ENCODE assay signal across 9 cellular contexts in genomic region chr3:37245003-37245402, GRCh38. TPM values are rescaled to one million over a fixed set of nuclear protein-coding genes. Genes with fewer than 3 reads are reported as not detected.
A peak's percentile ranks its signal among the peaks of the same experiment; 100 is the strongest.
DNase-seq lines count a peak whose midpoint lies in the region; ATAC-seq and TF ChIP-seq lines count a peak whose summit lies in the region.
"Had no signal": no experiment of that assay in that cellular context is flagged by ENCODE, and none has a peak within 500 bp of the region (broad histone marks: within the 10 kb centered on the region; RNA-seq: fewer than 3 reads in every experiment).

No MANE protein-coding gene starts in this region.

- no peak for ATAC-seq in naive B cell (ENCODE audit: low read depth in 2 of 2)
- no peak for ATAC-seq in GM18870 (IDR thresholded peaks at IDR 0.05; ENCODE audit: unreplicated experiment)
- no peak for ATAC-seq in sciatic nerve

- no peak overlapping the region for H3K9ac ChIP-seq in HUES6 (ENCODE audit: low read length)
- peak overlapping the region; percentile 96 for H3K9ac ChIP-seq in mammary epithelial cell (ENCODE audit: insufficient read depth, low read length)

- H3K4me1 Mint-ChIP-seq in naive B cell (peaks cover 26 to 73% (median 45%) of the 10 kb centered on the region in 3 donors), CD14-positive monocyte (peaks cover 40% of the 10 kb centered on the region)

- H2AFZ ChIP-seq in mammary epithelial cell (ENCODE audit: low read depth, low read length) = no peak overlapping the region

- no peaks in the 10 kb centered on the region for H3K27me3 Mint-ChIP-seq in naive B cell
- no peaks in the 10 kb centered on the region for H3K27me3 Mint-ChIP-seq in CD14-positive monocyte (ENCODE audit: low read depth in 3 of 3)

- CTCF ChIA-PET in mammary epithelial cell (lab: Charles Lee; ENCODE audit: low non-redundant PET) = no interaction called here

- peaks cover 81% of the 10 kb centered on the region for H3K79me2 ChIP-seq in mammary epithelial cell (ENCODE audit: insufficient read depth, low read length)

- dilution Hi-C loops in mammary epithelial cell (cut with HindIII; ENCODE audit: low sequenced_read_pairs) = no loop called here

- in situ Hi-C loops in mammary epithelial cell (cut with MboI; ENCODE audit: low sequenced_read_pairs in 2 of 2) = no loop called here

- intact Hi-C loops in mammary epithelial cell (cut with micrococcal nuclease) (no loop called here), sciatic nerve (cut with DNase I) (no loop called here), CD14-positive monocyte (cut with micrococcal nuclease) (no loop called here)

- H3K27ac ChIP-seq in HUES6 (ENCODE audit: low read depth, low read length) (no peak overlapping the region; the same call in 1 of the 2 replicates), mammary epithelial cell (ENCODE audit: insufficient read depth, low read depth, low read length) (peak overlapping the region; percentile 88)

- H3K4me1 ChIP-seq in HUES6 (ENCODE audit: control insufficient read depth, insufficient read depth, low read length) (peaks cover 21% of the 10 kb centered on the region), mammary epithelial cell (ENCODE audit: insufficient read depth, low read length) (peaks cover 41% of the 10 kb centered on the region)

- DNase-seq in AG10803 (ENCODE audit: low read depth) (no peak), mammary epithelial cell (no peak), naive B cell (no peak), SHP77 (lab: John Stamatoyannopoulos, UW) (no peak), sciatic nerve (ENCODE audit: low spot score) (no peak), CD14-positive monocyte (ENCODE audit: low spot score) (no peak)

- H3K4me3 ChIP-seq in AG10803 (ENCODE audit: low read length) (peak overlapping the region; percentile 85), HUES6 (ENCODE audit: low read depth, low read length) (peak overlapping the region; percentile 98), mammary epithelial cell (replicated peaks in 1 of 3; ENCODE audit: insufficient read depth in 1 of 3, low read depth in 2 of 3, low read length in 3 of 3) (peak overlapping the region; percentile 65 to 80 (median 70))

- H3K9me3 Mint-ChIP-seq in naive B cell = no peaks in the 10 kb centered on the region
- H3K9me3 Mint-ChIP-seq in CD14-positive monocyte = no peaks in the 10 kb centered on the region
- H3K9me3 Mint-ChIP-seq: activated T-helper 2 cell treated with anti-CD3 and anti-CD28 coated beads, Interferon-gamma antibody, Interleukin-2, Interleukin-4, amounts not matched to agents 10 μg/mL and 5 μg/mL and 100 μg/mL, durations not matched to agents 14 hours and 24 hours and 36 hours had no signal

- H3K27me3 ChIP-seq in HUES6 (ENCODE audit: control insufficient read depth, insufficient read depth, low read length) (no peaks in the 10 kb centered on the region), mammary epithelial cell (ENCODE audit: insufficient read depth, low read length) (no peaks in the 10 kb centered on the region)

- peak overlapping the region; percentile 94 for H3K4me2 ChIP-seq in mammary epithelial cell (ENCODE audit: insufficient read depth, low read depth, low read length)

- peak overlapping the region in 2 of 6 donors; percentile 18 to 96 for H3K27ac Mint-ChIP-seq in naive B cell
- H3K27ac Mint-ChIP-seq in CD14-positive monocyte = no peak overlapping the region

- no peaks in the 10 kb centered on the region for H4K20me1 ChIP-seq in mammary epithelial cell (ENCODE audit: insufficient read depth, low read length)

- H3K4me3 Mint-ChIP-seq in naive B cell (peak overlapping the region in 6 of 8 donors; percentile 52 to 99 (median 97)), CD14-positive monocyte (no peak overlapping the region)

- TF ChIP-seq CTCF in AG10803 (conservative IDR thresholded peaks at IDR 0.05; ENCODE audit: low read length) (no peak), mammary epithelial cell (conservative IDR thresholded peaks at IDR 0.05 in 1 of 2, IDR thresholded peaks at IDR 0.05 in 1 of 2; ENCODE audit: extremely low read depth in 1 of 2, insufficient read depth in 1 of 2, low read depth in 1 of 2, low read length in 2 of 2) (no peak), CD14-positive monocyte (IDR thresholded peaks at IDR 0.05) (no peak)

- H3K9me3 ChIP-seq in HUES6 (ENCODE audit: control insufficient read depth, insufficient read depth, low read depth, low read length) = peaks cover 3% of the 10 kb centered on the region; the same call in 1 of the 2 replicates
- no peaks in the 10 kb centered on the region for H3K9me3 ChIP-seq in mammary epithelial cell (replicated peaks; ENCODE audit: insufficient read depth, low read length)

- no TSS peak for BruUV-seq in mammary epithelial cell (replicated peaks; lab: Mats Ljungman, UMichigan)

- 0 out of 2 replicates have a peak, but pooled peaks cover 3% of the 10 kb centered on the region for H3K36me3 ChIP-seq in HUES6 (ENCODE audit: control insufficient read depth, insufficient read depth, low read length)
- peaks cover 3% of the 10 kb centered on the region for H3K36me3 ChIP-seq in mammary epithelial cell (ENCODE audit: insufficient read depth, low read length)

- 96% methylated on average over 3 of the region's 3 CpGs for WGBS in mammary epithelial cell (ENCODE audit: low coverage, missing lambda C conversion rate)

- H3K36me3 Mint-ChIP-seq in naive B cell (no peaks in the 10 kb centered on the region), CD14-positive monocyte (peaks cover 2 to 5% of the 10 kb centered on the region in 2 donors)

RNA-seq across cellular contexts. Expression of gene GOLGA4, which starts 1.9 kb away (rescaled TPM):
- total RNA-seq in mammary epithelial cell (10 to 100 TPM; 61.8 to 84.2 TPM), sciatic nerve (97.1 TPM)
- polyA plus RNA-seq in mammary epithelial cell (18.6 TPM), naive B cell (ENCODE audit: low read depth in 6 of 6) (10 to 100 TPM in 2 of 6 donors, 1 to 10 TPM in 4; 4.2 to 30.3 (median 8.5) TPM), CD14-positive monocyte (1 to 10 TPM in 1 of 2 donors, under 1 TPM in 1; 0.75 to 4.6 TPM)
- 46.5 TPM for polyA minus RNA-seq in mammary epithelial cell

Comparison
In these comparisons a context has a peak if more than half of its experiments do, and no peak if none do; other contexts are left out.
1. H3K4me3 Mint-ChIP-seq: peak in naive B cell (6 of 8); none in CD14-positive monocyte (0 of 2).
2. Peak in every context shown above with its lines, with median percentiles within 50 percentile points of each other: H3K4me3 ChIP-seq.